8 cellular contexts compared by ENCODE assay signal in the genomic region with DNA sequence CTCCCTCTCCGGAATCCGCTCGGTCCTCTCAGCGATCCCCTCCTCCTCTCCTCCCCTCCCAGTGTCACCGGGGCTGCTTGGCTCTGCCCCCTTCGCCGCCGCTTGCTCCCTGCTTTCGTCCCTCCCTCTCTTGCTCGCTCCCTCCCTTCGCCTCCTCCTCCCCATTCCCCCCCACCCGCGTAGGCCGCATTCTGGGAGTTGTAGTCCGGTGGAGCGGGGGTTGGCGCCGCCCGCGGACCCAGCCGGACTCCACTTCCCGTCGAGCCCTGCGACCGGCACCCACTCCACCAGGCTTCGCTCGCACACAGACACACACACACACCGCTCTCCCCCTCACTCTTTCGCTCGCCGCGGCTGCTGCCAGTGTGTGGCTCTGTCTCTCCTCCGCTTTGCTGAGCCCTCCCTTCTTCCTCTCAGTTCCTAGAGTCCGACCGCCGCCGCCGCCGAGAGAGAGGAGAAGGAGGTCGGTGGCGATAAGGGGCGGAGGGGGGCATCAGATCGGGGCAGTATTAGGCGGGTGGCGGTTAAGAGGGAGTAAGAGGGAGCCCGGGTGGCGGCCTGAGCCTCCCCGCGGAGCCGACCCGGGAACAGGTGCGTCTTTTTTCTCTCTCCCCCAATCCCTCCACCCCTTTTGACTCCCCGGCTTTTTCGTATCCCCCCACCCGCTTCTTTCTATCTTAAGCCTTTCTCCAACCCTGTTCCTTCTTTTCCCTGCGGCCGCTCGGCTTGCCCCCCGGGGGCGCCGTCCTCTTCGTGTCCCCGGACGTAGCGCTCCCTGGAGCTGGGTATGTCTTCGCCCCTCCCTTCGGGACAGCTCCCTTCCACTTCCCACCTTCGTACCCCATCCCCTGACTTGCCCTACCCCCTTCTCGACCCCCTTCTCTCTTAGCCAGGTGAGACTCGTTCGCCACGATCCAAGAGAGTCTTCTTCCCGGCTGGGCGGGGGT. TPM values are rescaled to one million over a fixed set of nuclear protein-coding genes. Genes with fewer than 3 reads are reported as not detected.
DNase-seq lines count a peak whose midpoint lies in the region; ATAC-seq and TF ChIP-seq lines count a peak whose summit lies in the region.

TSS of gene BCORL1 (plus strand) at position 336 of the 947 bp plus-strand sequence. CDS start 22,597 bp downstream, outside the sequence.

- H3K9ac ChIP-seq in HCT116 (ENCODE audit: low read length) (peak within 1 kb of the TSS; percentile 59), MM.1S (ENCODE audit: low read length) (no peak within 1 kb of the TSS; the same call in 1 of the 2 replicates)

- H3K9me3 ChIP-seq in HCT116 (ENCODE audit: control insufficient read depth in 1 of 2, insufficient read depth in 1 of 2, low read depth in 1 of 2, low read length in 2 of 2) (no peaks in the 10 kb centered on the region), MM.1S (replicated peaks; ENCODE audit: insufficient read depth, low read length) (no peaks in the 10 kb centered on the region), neuron (ENCODE audit: low read length) (no peaks in the 10 kb centered on the region)

- DNase-seq in GM03348 (ENCODE audit: low spot score) (peak; percentile 95), HCT116 (ENCODE audit: low read depth, low spot score) (peak; percentile 79), MM.1S (peak; percentile 87), SHP77 (lab: John Stamatoyannopoulos, UW) (peak; percentile 83 to 86), activated gamma-delta T cell (lab: John Stamatoyannopoulos, UW) (peak; percentile 79), foreskin keratinocyte (peak; percentile 59 to 78), stromal cell of bone marrow (ENCODE audit: low read depth) (peak; percentile 82)

- peak within 1 kb of the TSS in 1 of 2 experiments; percentile 41; a peak in 2 of 4 replicates for H3K4me3 ChIP-seq in HCT116 (replicated peaks in 1 of 2; ENCODE audit: low read depth in 1 of 2, low read length in 2 of 2)
- H3K4me3 ChIP-seq in MM.1S (ENCODE audit: low read length) = peak within 1 kb of the TSS; percentile 60
- peak within 1 kb of the TSS; percentile 53 for H3K4me3 ChIP-seq in neuron (ENCODE audit: low read length)

- no peak within 1 kb of the TSS for H2AFZ ChIP-seq in HCT116 (ENCODE audit: low read depth, low read length, poor library complexity, severe bottlenecking)
- peak within 1 kb of the TSS; percentile 45 for H2AFZ ChIP-seq in MM.1S (ENCODE audit: low read length)
- H2AFZ ChIP-seq in neuron (ENCODE audit: low read depth, low read length) = peak within 1 kb of the TSS; percentile 15

- RAD21 ChIA-PET in HCT116 (lab: Charles Lee; ENCODE audit: low non-redundant PET in 1 of 2, low total read pairs in 2 of 2, uncharacterized antibody in 2 of 2, unreplicated experiment in 2 of 2) = no interaction called here

- H3F3A ChIP-seq in MM.1S (ENCODE audit: insufficient read depth, low read length) = no peaks in the 10 kb centered on the region

- peak; percentile 73 for TF ChIP-seq POLR2A in HCT116 (IDR thresholded peaks at IDR 0.05; ENCODE audit: borderline replicate concordance, extremely low read depth, insufficient read depth, insufficient read length)

- H3K4me2 ChIP-seq in HCT116 (ENCODE audit: low read length) = peak within 1 kb of the TSS; percentile 87
- H3K4me2 ChIP-seq in MM.1S (ENCODE audit: low read depth, low read length) = peak within 1 kb of the TSS; percentile 85

- H3K79me2 ChIP-seq in HCT116 (ENCODE audit: insufficient read depth, low read length) (peaks cover 29% of the 10 kb centered on the region), MM.1S (ENCODE audit: low read length) (no peaks in the 10 kb centered on the region)

- no peaks in the 10 kb centered on the region for H3K27me3 ChIP-seq in HCT116 (ENCODE audit: insufficient read depth, low read length)
- H3K27me3 ChIP-seq in MM.1S (replicated peaks; ENCODE audit: insufficient read depth, low read length) = no peaks in the 10 kb centered on the region
- H3K27me3 ChIP-seq in foreskin keratinocyte = peaks cover 6% of the 10 kb centered on the region
- H3K27me3 ChIP-seq in neuron (ENCODE audit: insufficient read depth, low read length) = peaks cover 8% of the 10 kb centered on the region

- intact Hi-C loops in HCT116 (cut with micrococcal nuclease) = loop anchor here (2.0 kb wide), 1 partner anchor 52 kb away; no protein-coding TSS in a partner anchor

- POLR2A ChIA-PET in HCT116 (lab: Charles Lee) = interaction anchor here (0.7 kb wide), 1 partner anchor 199 kb away, joined by 5 read pairs; no protein-coding TSS in a partner anchor

- H3K27ac ChIP-seq in HCT116 (ENCODE audit: low read depth, low read length) = peak within 1 kb of the TSS; percentile 34; the same call in 1 of the 2 replicates
- no peak within 1 kb of the TSS; the same call in 1 of the 2 replicates for H3K27ac ChIP-seq in MM.1S (ENCODE audit: low read length)
- H3K27ac ChIP-seq in foreskin keratinocyte = no peak within 1 kb of the TSS

- peaks cover 0 to 7% of the 10 kb centered on the region in 2 experiments; a peak in 1 of 4 replicates for H3K4me1 ChIP-seq in HCT116 (ENCODE audit: control insufficient read depth in 1 of 2, insufficient read depth in 2 of 2, low read length in 2 of 2)
- H3K4me1 ChIP-seq in MM.1S (ENCODE audit: low read length) = no peaks in the 10 kb centered on the region
- H3K4me1 ChIP-seq in foreskin keratinocyte = no peaks in the 10 kb centered on the region
- peaks cover 10% of the 10 kb centered on the region for H3K4me1 ChIP-seq in neuron (ENCODE audit: insufficient read depth, low read length)

- CTCF ChIA-PET in HCT116 (lab: Charles Lee) = no interaction called here

- TSS peak; percentile 84 for BruUV-seq in HCT116 (replicated peaks; lab: Mats Ljungman, UMichigan)

- no peaks in the 10 kb centered on the region for H4K20me1 ChIP-seq in HCT116 (ENCODE audit: insufficient read depth)
- no peaks in the 10 kb centered on the region for H4K20me1 ChIP-seq in MM.1S (ENCODE audit: insufficient read depth, low read length)

- TF ChIP-seq CTCF in HCT116 (IDR thresholded peaks at IDR 0.05 in 2 of 3, conservative IDR thresholded peaks at IDR 0.05 in 1 of 3; ENCODE audit: borderline replicate concordance in 1 of 3, insufficient read depth in 1 of 3, low read depth in 2 of 3, low read length in 2 of 3) (no peak), MM.1S (IDR thresholded peaks at IDR 0.05; ENCODE audit: low read length) (no peak), foreskin keratinocyte (conservative IDR thresholded peaks at IDR 0.05) (no peak)

- TF ChIP-seq RAD21 in HCT116 (IDR thresholded peaks at IDR 0.05; ENCODE audit: low read depth) = no peak

- H3K36me3 ChIP-seq in HCT116 (ENCODE audit: control insufficient read depth in 1 of 2, insufficient read depth in 2 of 2, low read length in 2 of 2) (no peaks in the 10 kb centered on the region), MM.1S (replicated peaks; ENCODE audit: insufficient read depth, low read length) (no peaks in the 10 kb centered on the region), neuron (ENCODE audit: insufficient read depth, low read length) (no peaks in the 10 kb centered on the region)

- peak; percentile 86 for ATAC-seq in HCT116
- peak; percentile 94 for ATAC-seq in foreskin keratinocyte

- no peaks in the 10 kb centered on the region for H3K9me2 ChIP-seq in HCT116 (ENCODE audit: insufficient read depth)
- H3K9me2 ChIP-seq in MM.1S (replicated peaks; ENCODE audit: insufficient read depth, low read length) = no peaks in the 10 kb centered on the region

TF ChIP-seq in HCT116, 20 proteins besides CTCF, POLR2A, EP300 and RAD21:
- TF ChIP-seq FOSL1 (IDR thresholded peaks at IDR 0.05; ENCODE audit: low read depth) = no peak
- no peak for TF ChIP-seq MAX (IDR thresholded peaks at IDR 0.05)
- no peak for TF ChIP-seq ELF1 (IDR thresholded peaks at IDR 0.05; ENCODE audit: borderline replicate concordance, low read depth)
- TF ChIP-seq POLR2AphosphoS5 (IDR thresholded peaks at IDR 0.05; ENCODE audit: low read depth, low read length) = peak; percentile 93
- no peak for TF ChIP-seq ZNF274 (IDR thresholded peaks at IDR 0.05; ENCODE audit: low read depth, low read length)
- TF ChIP-seq ZFX (IDR thresholded peaks at IDR 0.05) = no peak
- TF ChIP-seq YY1 (IDR thresholded peaks at IDR 0.05; ENCODE audit: extremely low read depth, insufficient replicate concordance, low read depth, low read length) = no peak
TF ChIP-seq in HCT116: peak in this region for 1.

RNA-seq across cellular contexts. Expression of gene BCORL1, which starts in this region (rescaled TPM):
- total RNA-seq in HCT116 (2021; ENCODE audit: unreplicated experiment) (30.8 TPM), foreskin keratinocyte (3.3 and 3.5 TPM in 2 replicates)
- 14.7 and 16.5 TPM in 2 replicates for polyA plus RNA-seq in HCT116 (2012)
- polyA plus RNA-seq in foreskin keratinocyte = 1.2 and 1.7 TPM in 2 replicates
